ENCODE assay signal across 8 cellular contexts in the genomic region with DNA sequence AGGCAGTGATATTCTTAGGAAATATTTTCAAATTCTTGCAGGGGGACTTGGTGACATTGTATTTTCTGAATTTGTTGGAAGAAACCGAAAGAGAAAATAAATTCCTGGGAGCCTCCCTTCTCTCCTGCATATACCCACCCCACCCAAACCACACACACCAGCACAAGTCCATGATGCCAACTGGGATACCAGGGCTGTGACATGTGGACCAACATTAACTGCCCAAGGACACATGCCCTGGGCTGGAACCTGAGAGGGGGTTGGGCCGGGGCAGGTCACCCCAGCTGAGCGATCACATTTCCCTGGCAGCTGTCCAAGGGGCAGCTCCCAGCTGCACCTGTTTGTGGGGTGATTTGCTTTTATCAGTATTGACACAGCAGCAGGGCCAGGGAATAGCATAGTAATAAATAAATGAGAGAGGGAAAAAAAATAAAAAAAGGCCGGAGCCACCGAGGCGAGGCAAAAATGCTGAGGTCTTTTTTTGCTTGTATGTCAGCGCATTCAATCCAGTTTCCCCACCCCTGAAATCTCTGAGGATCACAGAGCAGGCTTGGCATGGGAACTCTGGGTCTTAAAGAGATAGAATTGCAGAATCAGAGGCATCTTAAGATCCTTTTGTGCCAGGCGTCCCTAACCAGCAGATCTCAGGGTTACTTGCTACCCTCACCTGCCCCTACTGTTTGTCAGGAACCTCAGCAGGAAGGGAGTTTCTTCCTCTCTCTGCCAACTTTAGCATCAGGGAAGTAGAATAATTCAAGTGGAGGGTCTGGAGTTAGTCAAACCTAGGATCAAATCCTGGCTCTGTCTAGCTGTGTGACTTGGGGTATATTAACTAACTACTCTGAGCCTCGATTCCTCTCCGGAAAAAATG.
A peak's percentile ranks its signal among the peaks of the same experiment; 100 is the strongest.
DNase-seq lines count a peak whose midpoint lies in the region; ATAC-seq and TF ChIP-seq lines count a peak whose summit lies in the region.

No MANE protein-coding gene starts in this region.

- H3K4me3 Mint-ChIP-seq in activated naive CD4-positive, alpha-beta T cell treated with anti-CD3 and anti-CD28 coated beads, Interleukin-2, amount 50 U/mL, for 24 hours: peak overlapping the region; percentile 58

- no peaks in the 10 kb centered on the region for H3K27me3 Mint-ChIP-seq in activated naive CD4-positive, alpha-beta T cell treated with anti-CD3 and anti-CD28 coated beads, Interleukin-2, amount 50 U/mL, for 24 hours

- peak overlapping the region; percentile 84 for H3K27ac ChIP-seq in osteoblast (ENCODE audit: low read depth, low read length)

- H3K9me3 Mint-ChIP-seq in activated naive CD4-positive, alpha-beta T cell treated with anti-CD3 and anti-CD28 coated beads, Interleukin-2, amount 50 U/mL, for 24 hours: no peaks in the 10 kb centered on the region

- ATAC-seq in Right ventricle myocardium inferior: peak; percentile 42
- ATAC-seq in HG03342 (IDR thresholded peaks at IDR 0.05; ENCODE audit: unreplicated experiment): no peak

- POLR2A ChIA-PET in AG04449 (lab: Yijun Ruan, JAX): interaction anchor here (0.7 to 1.7 kb wide), 5 partner anchors 10 to 82 kb away, joined by 3 to 7 read pairs (median 5); no protein-coding TSS in a partner anchor

- H3K4me3 ChIP-seq in AG04449 (ENCODE audit: low read depth, low read length) (peak overlapping the region; percentile 46), HAP-1 (peak overlapping the region; percentile 4), osteoblast (ENCODE audit: insufficient read depth, low read length) (peak overlapping the region; percentile 72)

- intact Hi-C loops in Right ventricle myocardium inferior (cut with DNase I): loop anchor here (2.0 kb wide), 2 partner anchors 27 to 53 kb away; no protein-coding TSS in a partner anchor

- H3K36me3 Mint-ChIP-seq in activated naive CD4-positive, alpha-beta T cell treated with anti-CD3 and anti-CD28 coated beads, Interleukin-2, amount 50 U/mL, for 24 hours: no peaks in the 10 kb centered on the region

- CTCF ChIA-PET in AG04449 (lab: Yijun Ruan, JAX): interaction anchor here (1.3 to 2.5 kb wide), 3 partner anchors 10 to 69 kb away, joined by 4 to 12 read pairs (median 6); no protein-coding TSS in a partner anchor

- peaks cover 38% of the 10 kb centered on the region for H3K4me1 Mint-ChIP-seq in activated naive CD4-positive, alpha-beta T cell treated with anti-CD3 and anti-CD28 coated beads, Interleukin-2, amount 50 U/mL, for 24 hours

- peak overlapping the region; percentile 95 for H3K4me2 ChIP-seq in osteoblast (ENCODE audit: insufficient read depth, low read length)

- DNase-seq in AG04449 (ENCODE audit: low read depth, low spot score): no peak
- peak in 1 of 2 experiments; percentile 65 for DNase-seq in HAP-1 (ENCODE audit: low spot score in 2 of 2)
- DNase-seq in NCI-H510A (lab: John Stamatoyannopoulos, UW): peak; percentile 96
- DNase-seq in Right ventricle myocardium inferior (ENCODE audit: missing footprints): no peak
- peak; percentile 69 for DNase-seq in osteoblast (ENCODE audit: insufficient read length, low spot score, missing footprints)
- no peak for DNase-seq in GF-D8 (lab: John Stamatoyannopoulos, UW)

- H3K27me3 ChIP-seq in HAP-1 (ENCODE audit: low read depth): no peaks in the 10 kb centered on the region
- H3K27me3 ChIP-seq in osteoblast (ENCODE audit: insufficient read depth, low read length): peaks cover 6% of the 10 kb centered on the region

- H3K4me1 ChIP-seq in HAP-1 (peaks cover 20% of the 10 kb centered on the region), osteoblast (ENCODE audit: insufficient read depth, low read length) (peaks cover 14% of the 10 kb centered on the region)

- peak overlapping the region; percentile 57 for H2AFZ ChIP-seq in osteoblast (ENCODE audit: low read length)

- in situ Hi-C loops in HAP-1 (cut with MboI; ENCODE audit: low sequenced_read_pairs): no loop called here

- H3K9me3 ChIP-seq in HAP-1 (no peaks in the 10 kb centered on the region), osteoblast (ENCODE audit: low read depth, low read length) (no peaks in the 10 kb centered on the region)

- no peaks in the 10 kb centered on the region for H4K20me1 ChIP-seq in osteoblast (ENCODE audit: insufficient read depth, low read length)

- TF ChIP-seq CTCF in AG04449 (IDR thresholded peaks at IDR 0.05; ENCODE audit: insufficient read depth, low read length, missing control alignments) (no peak), osteoblast (IDR thresholded peaks at IDR 0.05; ENCODE audit: extremely low read depth, low read depth, low read length) (no peak)

- H3K79me2 ChIP-seq in osteoblast (ENCODE audit: insufficient read depth, low read length): no peaks in the 10 kb centered on the region

- H3K36me3 ChIP-seq in HAP-1 (replicated peaks): no peaks in the 10 kb centered on the region
- no peaks in the 10 kb centered on the region for H3K36me3 ChIP-seq in osteoblast (ENCODE audit: insufficient read depth, low read length)

- no peak overlapping the region for H3K27ac Mint-ChIP-seq in activated naive CD4-positive, alpha-beta T cell treated with anti-CD3 and anti-CD28 coated beads, Interleukin-2, amount 50 U/mL, for 24 hours

Comparison
In these comparisons a context has a peak if more than half of its experiments do, and no peak if none do; other contexts are left out.
1. DNase-seq: peak in NCI-H510A (single experiment) and osteoblast (single experiment); none in AG04449 (single experiment), Right ventricle myocardium inferior (single experiment) and GF-D8 (single experiment).
2. H3K4me3 ChIP-seq: peak in every context shown above with its lines; median percentile 72 in osteoblast; 46 in AG04449; 4 in HAP-1.